In genomic region chr9:19266778-19267384, GRCh38 we compare ENCODE assay signal across 2 cellular contexts.
TF ChIP-seq lines count a peak whose summit lies in the region.

No MANE protein-coding gene starts in this region.

TF ChIP-seq in SK-N-SH, 30 proteins besides CTCF, POLR2A, EP300 and RAD21:
- TF ChIP-seq, protein P1, sequence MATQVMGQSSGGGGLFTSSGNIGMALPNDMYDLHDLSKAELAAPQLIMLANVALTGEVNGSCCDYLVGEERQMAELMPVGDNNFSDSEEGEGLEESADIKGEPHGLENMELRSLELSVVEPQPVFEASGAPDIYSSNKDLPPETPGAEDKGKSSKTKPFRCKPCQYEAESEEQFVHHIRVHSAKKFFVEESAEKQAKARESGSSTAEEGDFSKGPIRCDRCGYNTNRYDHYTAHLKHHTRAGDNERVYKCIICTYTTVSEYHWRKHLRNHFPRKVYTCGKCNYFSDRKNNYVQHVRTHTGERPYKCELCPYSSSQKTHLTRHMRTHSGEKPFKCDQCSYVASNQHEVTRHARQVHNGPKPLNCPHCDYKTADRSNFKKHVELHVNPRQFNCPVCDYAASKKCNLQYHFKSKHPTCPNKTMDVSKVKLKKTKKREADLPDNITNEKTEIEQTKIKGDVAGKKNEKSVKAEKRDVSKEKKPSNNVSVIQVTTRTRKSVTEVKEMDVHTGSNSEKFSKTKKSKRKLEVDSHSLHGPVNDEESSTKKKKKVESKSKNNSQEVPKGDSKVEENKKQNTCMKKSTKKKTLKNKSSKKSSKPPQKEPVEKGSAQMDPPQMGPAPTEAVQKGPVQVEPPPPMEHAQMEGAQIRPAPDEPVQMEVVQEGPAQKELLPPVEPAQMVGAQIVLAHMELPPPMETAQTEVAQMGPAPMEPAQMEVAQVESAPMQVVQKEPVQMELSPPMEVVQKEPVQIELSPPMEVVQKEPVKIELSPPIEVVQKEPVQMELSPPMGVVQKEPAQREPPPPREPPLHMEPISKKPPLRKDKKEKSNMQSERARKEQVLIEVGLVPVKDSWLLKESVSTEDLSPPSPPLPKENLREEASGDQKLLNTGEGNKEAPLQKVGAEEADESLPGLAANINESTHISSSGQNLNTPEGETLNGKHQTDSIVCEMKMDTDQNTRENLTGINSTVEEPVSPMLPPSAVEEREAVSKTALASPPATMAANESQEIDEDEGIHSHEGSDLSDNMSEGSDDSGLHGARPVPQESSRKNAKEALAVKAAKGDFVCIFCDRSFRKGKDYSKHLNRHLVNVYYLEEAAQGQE (IDR thresholded peaks at IDR 0.05; ENCODE audit: low read depth, low read length) = peak; percentile 83
TF ChIP-seq in SK-N-SH: peak in this region for 1; not testable (repeated sequence) for 29.

TF ChIP-seq in HepG2, 621 proteins besides CTCF, POLR2A, EP300 and RAD21 (continued from another document):
- TF ChIP-seq, protein P1 (IDR thresholded peaks at IDR 0.05; ENCODE audit: borderline replicate concordance in 1 of 2, low read depth in 1 of 2, low read length in 2 of 2) = peak in 1 of 2 experiments; percentile 87; a peak in 3 of 4 replicates
